Comparison of ENCODE assay signal across 38 cellular contexts in the genomic region with DNA sequence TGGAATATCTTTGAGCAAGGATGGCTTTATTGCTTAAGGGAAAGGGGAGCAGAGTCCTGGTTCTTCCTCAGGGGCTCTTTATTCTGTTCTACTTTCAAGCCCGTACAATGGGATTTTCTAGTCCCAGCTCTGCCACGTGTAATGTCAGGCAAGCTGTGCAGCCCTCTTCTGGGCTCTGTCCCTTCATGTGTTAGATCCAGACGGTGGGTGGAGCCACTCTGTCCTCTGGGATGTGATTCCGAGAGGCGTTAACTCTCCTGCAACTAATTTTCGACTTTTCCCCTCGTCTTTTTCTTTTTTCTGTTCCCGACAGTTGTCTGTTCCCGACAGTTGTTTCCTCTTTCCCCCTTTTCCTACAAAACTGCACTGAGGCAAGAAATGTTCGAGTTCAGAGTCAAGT.
"Had no signal": no experiment of that assay in that cellular context is flagged by ENCODE, and none has a peak within 500 bp of the region (broad histone marks: within the 10 kb centered on the region; RNA-seq: fewer than 3 reads in every experiment).

No MANE protein-coding gene starts in this region.

- H3K4me1 Mint-ChIP-seq: activated B cell treated with CpG ODN at 0.5 μM for 24 hours; activated naive CD4-positive, alpha-beta T cell treated with anti-CD3 and anti-CD28 coated beads, Interleukin-2, amount 10 ng/mL, durations not matched to agents 7 days and 5 days; activated naive CD4-positive, alpha-beta T cell treated with anti-CD3 and anti-CD28 coated beads, Interleukin-2, amount 50 U/mL, for 24 hours; activated naive CD8-positive, alpha-beta T cell treated with anti-CD3 and anti-CD28 coated beads, Interleukin-2, amount 10 ng/mL, durations not matched to agents 7 days and 5 days; brain had no signal

- H3K4me3 Mint-ChIP-seq: activated B cell treated with CpG ODN at 0.5 μM for 24 hours; activated CD4-positive, alpha-beta memory T cell treated with anti-CD3 and anti-CD28 coated beads for 36 hours; activated CD4-positive, alpha-beta T cell treated with anti-CD3 and anti-CD28 coated beads, Interleukin-2, amount 10 ng/mL, durations not matched to agents 24 days and 14 days; activated CD8-positive, alpha-beta T cell treated with anti-CD3 and anti-CD28 coated beads for 36 hours; activated naive CD4-positive, alpha-beta T cell treated with anti-CD3 and anti-CD28 coated beads, Interleukin-2, amount 10 ng/mL, durations not matched to agents 7 days and 5 days; activated naive CD4-positive, alpha-beta T cell treated with anti-CD3 and anti-CD28 coated beads, Interleukin-2, amount 50 U/mL, for 24 hours; activated naive CD8-positive, alpha-beta T cell; activated naive CD8-positive, alpha-beta T cell treated with anti-CD3 and anti-CD28 coated beads, Interleukin-2, amount 10 ng/mL, durations not matched to agents 7 days and 5 days; activated naive CD8-positive, alpha-beta T cell treated with anti-CD3 and anti-CD28 coated beads, Interleukin-2, amount 50 U/mL, for 24 hours; activated T-cell treated with anti-CD3 and anti-CD28 coated beads, Interleukin-2, amount 50 U/mL, for 4 hours; activated T-cell treated with anti-CD3 and anti-CD28 coated beads, Interleukin-2, amount 50 U/mL, for 72 hours; activated T-helper 1 cell treated with anti-CD3 and anti-CD28 coated beads, Interleukin-12 subunit alpha, Interleukin-12 subunit beta, Interleukin-2, Interleukin-4 antibody, amounts not matched to agents 30 ng/mL and 10 ng/mL and 1 ng/mL, durations not matched to agents 14 hours and 24 hours and 36 hours; brain; central memory CD8-positive, alpha-beta T cell; T-helper 1 cell treated with Interleukin-12 subunit alpha and Interleukin-12 subunit beta and Interleukin-4 antibody, amounts not matched to agents 30 μg/mL and 1 μg/mL, for 36 hours; T-helper 2 cell treated with Interferon-gamma antibody and Interleukin-4, amounts not matched to agents 5 μg/mL and 100 μg/mL, for 36 hours had no signal

- H3K9me3 ChIP-seq: ascending aorta had no signal

- H3K27ac ChIP-seq: ascending aorta, cardiac muscle cell, VCaP had no signal

- H3K27me3 Mint-ChIP-seq: activated B cell treated with CpG ODN at 0.5 μM for 24 hours; activated CD4-positive, alpha-beta memory T cell treated with anti-CD3 and anti-CD28 coated beads for 36 hours; activated CD4-positive, alpha-beta T cell treated with anti-CD3 and anti-CD28 coated beads, Interleukin-2, amount 10 ng/mL, durations not matched to agents 24 days and 14 days; activated CD8-positive, alpha-beta T cell treated with anti-CD3 and anti-CD28 coated beads for 36 hours; activated naive CD4-positive, alpha-beta T cell treated with anti-CD3 and anti-CD28 coated beads, Interleukin-2, amount 10 ng/mL, durations not matched to agents 7 days and 5 days; activated naive CD4-positive, alpha-beta T cell treated with anti-CD3 and anti-CD28 coated beads, Interleukin-2, amount 50 U/mL, for 24 hours; activated naive CD8-positive, alpha-beta T cell; activated naive CD8-positive, alpha-beta T cell treated with anti-CD3 and anti-CD28 coated beads, Interleukin-2, amount 10 ng/mL, durations not matched to agents 7 days and 5 days; activated naive CD8-positive, alpha-beta T cell treated with anti-CD3 and anti-CD28 coated beads, Interleukin-2, amount 50 U/mL, for 24 hours; brain; central memory CD8-positive, alpha-beta T cell had no signal

- ATAC-seq: activated CD8-positive, alpha-beta T cell treated with anti-CD3 and anti-CD28 coated beads for 36 hours; activated naive CD8-positive, alpha-beta T cell treated with anti-CD3 and anti-CD28 coated beads, Interleukin-2, amount 50 U/mL, for 24 hours; activated T-cell treated with anti-CD3 and anti-CD28 coated beads, Interleukin-2, amount 50 U/mL, for 4 hours; activated T-cell treated with anti-CD3 and anti-CD28 coated beads, Interleukin-2, amount 50 U/mL, for 72 hours had no signal

- H3K27me3 ChIP-seq: ascending aorta, cardiac muscle cell had no signal

- DNase-seq: activated B cell treated with CpG ODN at 0.5 μM for 24 hours; activated CD4-positive, alpha-beta memory T cell treated with anti-CD3 and anti-CD28 coated beads for 36 hours; activated CD4-positive, alpha-beta T cell treated with anti-CD3 and anti-CD28 coated beads for 4 hours; activated CD4-positive, alpha-beta T cell treated with anti-CD3 and anti-CD28 coated beads, Interleukin-2, amount 10 ng/mL, durations not matched to agents 24 days and 14 days; activated CD4-positive, alpha-beta T cell treated with anti-CD3 and anti-CD28 coated beads, Interleukin-2, amount 50 U/mL, for 1 hour; activated CD4-positive, alpha-beta T cell treated with anti-CD3 and anti-CD28 coated beads, Interleukin-2, amount 50 U/mL, for 4 hours; activated CD4-positive, CD25-positive, alpha-beta regulatory T cell treated with anti-CD3 and anti-CD28 coated beads, Interleukin-2, amount 50 U/mL, for 72 hours; activated CD8-positive, alpha-beta memory T cell treated with anti-CD3 and anti-CD28 coated beads, Interleukin-2, amount 50 U/mL, for 4 hours; activated CD8-positive, alpha-beta T cell treated with anti-CD3 and anti-CD28 coated beads for 36 hours; activated effector memory CD4-positive, alpha-beta T cell treated with Interleukin-2 at 50 U/mL for 16 hours; activated gamma-delta T cell; activated naive CD4-positive, alpha-beta T cell treated with anti-CD3 and anti-CD28 coated beads, Interleukin-2, amount 10 ng/mL, durations not matched to agents 7 days and 5 days; activated naive CD4-positive, alpha-beta T cell treated with Interleukin-2 at 50 U/mL for 16 hours; activated naive CD8-positive, alpha-beta T cell treated with anti-CD3 and anti-CD28 coated beads, Interleukin-2, amount 10 ng/mL, durations not matched to agents 7 days and 5 days; activated naive CD8-positive, alpha-beta T cell treated with anti-CD3 and anti-CD28 coated beads, Interleukin-2, amount 50 U/mL, for 24 hours; activated T-cell treated with anti-CD3 and anti-CD28 coated beads for 4 hours; activated T-cell treated with anti-CD3 and anti-CD28 coated beads, Interleukin-2, amount 50 U/mL, for 1 hour; activated T-cell treated with anti-CD3 and anti-CD28 coated beads, Interleukin-2, amount 50 U/mL, for 4 hours; activated T-cell treated with anti-CD3 and anti-CD28 coated beads, Interleukin-2, amount 50 U/mL, for 72 hours; amygdala; anterior cingulate cortex; caudate nucleus; T-helper 1 cell; T-helper 2 cell; T-helper 9 cell had no signal

- H3K4me3 ChIP-seq: ascending aorta, cardiac muscle cell had no signal

- FAIRE-seq: bronchial epithelial cell, TTC549 had no signal

- H3K9me3 Mint-ChIP-seq: activated B cell treated with CpG ODN at 0.5 μM for 24 hours; activated CD4-positive, alpha-beta memory T cell treated with anti-CD3 and anti-CD28 coated beads for 36 hours; activated CD4-positive, alpha-beta T cell treated with anti-CD3 and anti-CD28 coated beads, Interleukin-2, amount 10 ng/mL, durations not matched to agents 24 days and 14 days; activated CD8-positive, alpha-beta T cell treated with anti-CD3 and anti-CD28 coated beads for 36 hours; activated naive CD4-positive, alpha-beta T cell treated with anti-CD3 and anti-CD28 coated beads, Interleukin-2, amount 10 ng/mL, durations not matched to agents 7 days and 5 days; activated naive CD4-positive, alpha-beta T cell treated with anti-CD3 and anti-CD28 coated beads, Interleukin-2, amount 50 U/mL, for 24 hours; activated naive CD8-positive, alpha-beta T cell treated with anti-CD3 and anti-CD28 coated beads, Interleukin-2, amount 10 ng/mL, durations not matched to agents 7 days and 5 days; activated naive CD8-positive, alpha-beta T cell treated with anti-CD3 and anti-CD28 coated beads, Interleukin-2, amount 50 U/mL, for 24 hours; activated T-cell treated with anti-CD3 and anti-CD28 coated beads, Interleukin-2, amount 50 U/mL, for 4 hours; activated T-cell treated with anti-CD3 and anti-CD28 coated beads, Interleukin-2, amount 50 U/mL, for 72 hours; activated T-helper 1 cell treated with anti-CD3 and anti-CD28 coated beads, Interleukin-12 subunit alpha, Interleukin-12 subunit beta, Interleukin-2, Interleukin-4 antibody, amounts not matched to agents 30 ng/mL and 10 ng/mL and 1 ng/mL, durations not matched to agents 14 hours and 24 hours and 36 hours; activated T-helper 2 cell treated with anti-CD3 and anti-CD28 coated beads, Interferon-gamma antibody, Interleukin-2, Interleukin-4, amounts not matched to agents 10 μg/mL and 5 μg/mL and 100 μg/mL, durations not matched to agents 14 hours and 24 hours and 36 hours; brain; central memory CD8-positive, alpha-beta T cell; T-helper 1 cell treated with Interleukin-12 subunit alpha and Interleukin-12 subunit beta and Interleukin-4 antibody, amounts not matched to agents 30 μg/mL and 1 μg/mL, for 36 hours; T-helper 2 cell treated with Interferon-gamma antibody and Interleukin-4, amounts not matched to agents 5 μg/mL and 100 μg/mL, for 36 hours had no signal

- H3K27ac Mint-ChIP-seq: activated B cell treated with CpG ODN at 0.5 μM for 24 hours; activated CD4-positive, alpha-beta memory T cell treated with anti-CD3 and anti-CD28 coated beads for 36 hours; activated CD4-positive, alpha-beta T cell treated with anti-CD3 and anti-CD28 coated beads, Interleukin-2, amount 10 ng/mL, durations not matched to agents 24 days and 14 days; activated CD8-positive, alpha-beta T cell treated with anti-CD3 and anti-CD28 coated beads for 36 hours; activated naive CD4-positive, alpha-beta T cell treated with anti-CD3 and anti-CD28 coated beads, Interleukin-2, amount 10 ng/mL, durations not matched to agents 7 days and 5 days; activated naive CD4-positive, alpha-beta T cell treated with anti-CD3 and anti-CD28 coated beads, Interleukin-2, amount 50 U/mL, for 24 hours; activated naive CD8-positive, alpha-beta T cell; activated naive CD8-positive, alpha-beta T cell treated with anti-CD3 and anti-CD28 coated beads, Interleukin-2, amount 10 ng/mL, durations not matched to agents 7 days and 5 days; activated naive CD8-positive, alpha-beta T cell treated with anti-CD3 and anti-CD28 coated beads, Interleukin-2, amount 50 U/mL, for 24 hours; activated T-cell treated with anti-CD3 and anti-CD28 coated beads, Interleukin-2, amount 50 U/mL, for 72 hours; activated T-helper 1 cell treated with anti-CD3 and anti-CD28 coated beads, Interleukin-12 subunit alpha, Interleukin-12 subunit beta, Interleukin-2, Interleukin-4 antibody, amounts not matched to agents 30 ng/mL and 10 ng/mL and 1 ng/mL, durations not matched to agents 14 hours and 24 hours and 36 hours; activated T-helper 2 cell treated with anti-CD3 and anti-CD28 coated beads, Interferon-gamma antibody, Interleukin-2, Interleukin-4, amounts not matched to agents 10 μg/mL and 5 μg/mL and 100 μg/mL, durations not matched to agents 14 hours and 24 hours and 36 hours; T-helper 1 cell treated with Interleukin-12 subunit alpha and Interleukin-12 subunit beta and Interleukin-4 antibody, amounts not matched to agents 30 μg/mL and 1 μg/mL, for 36 hours; T-helper 2 cell treated with Interferon-gamma antibody and Interleukin-4, amounts not matched to agents 5 μg/mL and 100 μg/mL, for 36 hours had no signal
